In the genomic region with DNA sequence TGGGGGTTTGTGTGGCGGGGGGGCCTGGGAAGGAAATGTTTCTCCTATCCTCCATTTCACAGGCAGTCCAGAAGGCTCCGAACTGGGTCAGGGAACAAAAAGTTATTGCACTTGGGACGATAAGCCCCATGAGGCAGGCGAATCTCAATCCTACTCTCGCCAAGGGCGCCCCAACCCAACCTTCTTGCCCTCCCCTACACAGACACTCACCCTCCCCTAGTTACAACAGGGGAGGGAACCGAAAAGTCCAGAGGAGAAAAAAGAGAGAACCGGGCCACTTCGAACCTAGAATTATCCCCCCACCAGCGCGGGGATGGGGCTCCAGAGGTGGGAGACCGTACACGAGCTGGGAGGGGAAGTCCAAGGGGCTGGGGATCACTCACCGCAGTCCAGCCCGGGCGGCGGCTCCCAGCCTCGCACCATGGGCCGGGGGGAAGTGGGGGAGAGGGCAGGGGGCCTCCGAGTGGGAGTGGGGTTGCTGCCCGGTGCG, we compare ENCODE assay signal across 8 cellular contexts. TPM values are rescaled to one million over a fixed set of nuclear protein-coding genes. Genes with fewer than 3 reads are reported as not detected.
DNase-seq lines count a peak whose midpoint lies in the region; ATAC-seq lines count a peak whose summit lies in the region.

No MANE protein-coding gene starts in this region.

- no peak overlapping the region for H2BK5ac ChIP-seq in mesenchymal stem cell (ENCODE audit: low read depth, low read length, poor library complexity, severe bottlenecking)

- peak overlapping the region; percentile 93 for H3K9ac ChIP-seq in mesenchymal stem cell (ENCODE audit: low read length)

- H3K79me1 ChIP-seq in mesenchymal stem cell (replicated peaks; ENCODE audit: low read length, poor library complexity, severe bottlenecking), result peaks cover 17% of the 10 kb centered on the region

- H3K4me3 ChIP-seq in mesenchymal stem cell (ENCODE audit: insufficient read depth in 1 of 2, low read depth in 1 of 2, low read length in 2 of 2) (peak overlapping the region; percentile 89 to 94), urinary bladder (ENCODE audit: low read depth, low read length) (peak overlapping the region; percentile 91)

- H2AK5ac ChIP-seq in mesenchymal stem cell (ENCODE audit: low read length, severe bottlenecking), result no peak overlapping the region

- H2AFZ ChIP-seq in mesenchymal stem cell (ENCODE audit: low read depth, low read length), result peak overlapping the region; percentile 68

- H3K4me2 ChIP-seq in mesenchymal stem cell (ENCODE audit: low read length, poor library complexity, severe bottlenecking), result peak overlapping the region; percentile 78

- DNase-seq in HCEC 1CT, result peak; percentile 6
- DNase-seq in NAMALWA (ENCODE audit: low spot score), result peak; percentile 48
- no peak for DNase-seq in mesenchymal stem cell
- no peak for DNase-seq in UCSD-AML1 (lab: John Stamatoyannopoulos, UW; ENCODE audit: unreplicated experiment)
- DNase-seq in stimulated activated CD4-positive, alpha-beta T cell treated with anti-CD3 and anti-CD28 coated beads, Interleukin-12 subunit alpha, Interleukin-12 subunit beta, amount 100 ng/mL, for 4 hours, result no peak

- H2BK12ac ChIP-seq in mesenchymal stem cell (ENCODE audit: low read length in 2 of 2), result no peak overlapping the region

- 0% methylated on average over 17 of the region's 22 CpGs for WGBS in mesenchymal stem cell
- under 1% methylated on average over 22 of the region's 22 CpGs for WGBS in urinary bladder

- no peak overlapping the region for H3K23ac ChIP-seq in mesenchymal stem cell (ENCODE audit: low read length in 2 of 2)

- H3K14ac ChIP-seq in mesenchymal stem cell (ENCODE audit: low read length in 2 of 2), result peak overlapping the region in 1 of 2 experiments; percentile 83

- H3K36me3 ChIP-seq in mesenchymal stem cell (ENCODE audit: control insufficient read depth in 1 of 2, insufficient read depth in 2 of 2, low read depth in 1 of 2, low read length in 2 of 2) (no peaks in the 10 kb centered on the region), urinary bladder (ENCODE audit: insufficient read depth) (peaks cover 2% of the 10 kb centered on the region)

- H3K27me3 ChIP-seq in mesenchymal stem cell (ENCODE audit: control insufficient read depth in 1 of 2, insufficient read depth in 1 of 2, low read length in 2 of 2), result peaks cover 0 to 7% of the 10 kb centered on the region in 2 experiments

- H2BK120ac ChIP-seq in mesenchymal stem cell (ENCODE audit: low read depth, low read length), result peak overlapping the region; percentile 67

- no peak overlapping the region for H4K91ac ChIP-seq in mesenchymal stem cell (ENCODE audit: low read length)

- peak overlapping the region; percentile 26 for H2BK15ac ChIP-seq in mesenchymal stem cell (ENCODE audit: low read depth, poor library complexity, severe bottlenecking)

- H3K9me3 ChIP-seq in mesenchymal stem cell (ENCODE audit: control insufficient read depth, low read length), result no peaks in the 10 kb centered on the region

- H3K27ac ChIP-seq in cingulate gyrus (ENCODE audit: low read depth, low read length) (peak overlapping the region; percentile 94), mesenchymal stem cell (ENCODE audit: low read length, poor library complexity, severe bottlenecking) (no peak overlapping the region), urinary bladder (ENCODE audit: low read depth) (peak overlapping the region; percentile 97)

- H3K4ac ChIP-seq in mesenchymal stem cell (ENCODE audit: low read depth in 1 of 2, low read length in 2 of 2), result peak overlapping the region; percentile 31 to 74

- H4K8ac ChIP-seq in mesenchymal stem cell (ENCODE audit: low read length), result peak overlapping the region; percentile 36

- ATAC-seq in GM18511 (IDR thresholded peaks at IDR 0.05; ENCODE audit: unreplicated experiment), result peak; percentile 36

- H3K4me1 ChIP-seq in mesenchymal stem cell (ENCODE audit: control insufficient read depth, insufficient read depth, low read depth, low read length) (peaks cover 5% of the 10 kb centered on the region), urinary bladder (ENCODE audit: insufficient read depth) (no peaks in the 10 kb centered on the region)

- peak overlapping the region; percentile 77 to 83 for H3K18ac ChIP-seq in mesenchymal stem cell (ENCODE audit: low read depth in 1 of 2, low read length in 2 of 2)

RNA-seq across cellular contexts. Expression of a gene that starts 0.4 kb away (rescaled TPM):
- 17.4 TPM for polyA plus RNA-seq in mesenchymal stem cell (2013, experiment 1 of 2)
- polyA plus RNA-seq in mesenchymal stem cell (2013, experiment 2 of 2), result 17.7 TPM
- 7.9 TPM for total RNA-seq in urinary bladder
- 12.4 TPM for polyA plus RNA-seq in urinary bladder

RNA-seq across cellular contexts. Expression of a gene that starts 17.1 kb away (rescaled TPM):
- polyA plus RNA-seq in mesenchymal stem cell (2013, experiment 1 of 2), result 3.5 TPM
- polyA plus RNA-seq in mesenchymal stem cell (2013, experiment 2 of 2), result 3.8 TPM
- 8.6 TPM for total RNA-seq in urinary bladder
- polyA plus RNA-seq in urinary bladder, result 9.8 TPM

RNA-seq across cellular contexts. Expression of a gene that starts 21.1 kb away (rescaled TPM):
- 18.6 TPM for polyA plus RNA-seq in mesenchymal stem cell (2013, experiment 1 of 2)
- 18.9 TPM for polyA plus RNA-seq in mesenchymal stem cell (2013, experiment 2 of 2)
- total RNA-seq in urinary bladder, result 19.2 TPM
- polyA plus RNA-seq in urinary bladder, result 118 TPM

RNA-seq across cellular contexts. Expression of a gene that starts 35.7 kb away (rescaled TPM):
- 111 TPM for polyA plus RNA-seq in mesenchymal stem cell (2013, experiment 1 of 2)
- polyA plus RNA-seq in mesenchymal stem cell (2013, experiment 2 of 2), result 101 TPM
- total RNA-seq in urinary bladder, result 52.0 TPM
- polyA plus RNA-seq in urinary bladder, result 84.0 TPM

RNA-seq across cellular contexts. Expression of a gene that starts 47.8 kb away (rescaled TPM):
- polyA plus RNA-seq in mesenchymal stem cell (2013, experiment 1 of 2), result not detected
- polyA plus RNA-seq in mesenchymal stem cell (2013, experiment 2 of 2), result not detected
- total RNA-seq in urinary bladder, result not detected
- 0.41 TPM for polyA plus RNA-seq in urinary bladder

Comparison
In these comparisons a context has a peak if more than half of its experiments do, and no peak if none do; other contexts are left out.
1. DNase-seq: peak in HCEC 1CT (single experiment) and NAMALWA (single experiment); none in mesenchymal stem cell (single experiment), UCSD-AML1 (single experiment) and stimulated activated CD4-positive, alpha-beta T cell treated with anti-CD3 and anti-CD28 coated beads, Interleukin-12 subunit alpha, Interleukin-12 subunit beta, amount 100 ng/mL, for 4 hours (single experiment).